ENCODE assay signal across 8 cellular contexts in the genomic region with DNA sequence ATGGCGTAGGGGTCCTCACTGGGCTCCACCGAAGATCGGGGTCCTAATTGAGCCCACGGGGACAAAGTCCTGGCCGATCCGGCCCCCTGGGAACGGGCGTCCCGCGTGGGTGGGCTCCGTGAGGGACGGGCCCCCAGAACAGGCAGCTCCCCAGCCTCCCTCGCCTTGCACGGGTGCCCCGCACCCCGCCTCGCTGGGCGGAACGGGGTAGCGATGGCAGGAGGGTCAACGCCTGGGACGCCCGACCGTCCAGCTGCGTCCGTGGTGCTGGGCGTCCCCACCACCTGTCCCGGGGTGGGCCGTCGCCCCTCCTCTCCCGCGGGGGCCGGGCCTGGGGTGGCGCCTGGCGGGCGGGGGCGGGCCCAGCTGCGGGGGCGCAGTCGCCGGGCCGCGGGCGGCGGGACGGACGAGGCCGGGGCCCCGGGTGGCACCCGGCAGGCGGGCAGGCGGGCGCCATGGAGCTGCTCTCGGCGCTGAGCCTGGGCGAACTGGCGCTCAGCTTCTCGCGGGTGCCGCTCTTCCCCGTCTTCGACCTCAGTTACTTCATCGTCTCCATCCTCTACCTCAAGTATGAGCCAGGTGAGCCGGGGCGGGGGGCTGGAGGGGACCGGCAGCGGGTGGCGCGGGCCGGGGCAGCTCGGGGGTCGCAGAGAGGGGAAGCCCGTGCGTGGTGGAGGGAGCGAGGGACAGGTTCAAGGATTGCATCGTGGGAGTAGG. TPM values are rescaled to one million over a fixed set of nuclear protein-coding genes. Genes with fewer than 3 reads are reported as not detected.
DNase-seq lines count a peak whose midpoint lies in the region; ATAC-seq and TF ChIP-seq lines count a peak whose summit lies in the region.

A gene with protein sequence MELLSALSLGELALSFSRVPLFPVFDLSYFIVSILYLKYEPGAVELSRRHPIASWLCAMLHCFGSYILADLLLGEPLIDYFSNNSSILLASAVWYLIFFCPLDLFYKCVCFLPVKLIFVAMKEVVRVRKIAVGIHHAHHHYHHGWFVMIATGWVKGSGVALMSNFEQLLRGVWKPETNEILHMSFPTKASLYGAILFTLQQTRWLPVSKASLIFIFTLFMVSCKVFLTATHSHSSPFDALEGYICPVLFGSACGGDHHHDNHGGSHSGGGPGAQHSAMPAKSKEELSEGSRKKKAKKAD (plus strand): TSS at position 377 of the 717 bp plus-strand sequence. CDS start 79 bp downstream, at position 456.

- no TSS peak for BruUV-seq in PC-9 (replicated peaks; lab: Mats Ljungman, UMichigan)

- peaks cover 13% of the 10 kb centered on the region for H3K79me1 ChIP-seq in trophoblast cell (ENCODE audit: low read length)

- H2AK5ac ChIP-seq in trophoblast cell (ENCODE audit: low read length): peak within 1 kb of the TSS; percentile 81

- no peak within 1 kb of the TSS for H3K23ac ChIP-seq in trophoblast cell (ENCODE audit: low read length)

- H3K27me3 Mint-ChIP-seq in GM23338 (ENCODE audit: insufficient read depth, low read depth, poor library complexity): peaks cover 15% of the 10 kb centered on the region

- H3K9me3 ChIP-seq in PC-9 (ENCODE audit: insufficient read depth, low read depth) (no peaks in the 10 kb centered on the region), trophoblast cell (ENCODE audit: insufficient read depth, low read depth, low read length) (peaks cover 3% of the 10 kb centered on the region)

- H3K4me2 ChIP-seq in GM23338 (peak within 1 kb of the TSS; percentile 98), PC-9 (peak within 1 kb of the TSS; percentile 98), trophoblast cell (ENCODE audit: low read length) (peak within 1 kb of the TSS; percentile 90)

- H3K36me3 ChIP-seq in GM23338 (ENCODE audit: insufficient read depth): peaks cover 7% of the 10 kb centered on the region
- peaks cover 7% of the 10 kb centered on the region; the same call in 1 of the 2 replicates for H3K36me3 ChIP-seq in PC-9 (ENCODE audit: low read depth)
- H3K36me3 ChIP-seq in trophoblast cell (ENCODE audit: control insufficient read depth in 1 of 2, insufficient read depth in 2 of 2, low read length in 2 of 2): peaks cover 19 to 21% of the 10 kb centered on the region in 2 experiments

- H3K4me1 Mint-ChIP-seq in GM23338: peaks cover 8% of the 10 kb centered on the region; the same call in 2 of the 3 replicates

- peak; percentile 43 for DNase-seq in CD1c-positive myeloid dendritic cell (ENCODE audit: extremely low spot score)
- peak; percentile 54 for DNase-seq in GM23338 (ENCODE audit: low spot score)
- DNase-seq in PC-9: peak in 1 of 2 experiments; percentile 80
- peak; percentile 44 for DNase-seq in activated naive CD4-positive, alpha-beta T cell treated with anti-CD3 and anti-CD28 coated beads, Interleukin-2, amount 50 U/mL, for 16 hours
- peak; percentile 70 for DNase-seq in Right ventricle myocardium superior
- DNase-seq in trophoblast cell: peak in 1 of 2 donors; percentile 36
- no peak for DNase-seq in kidney glomerular epithelial cell (lab: John Stamatoyannopoulos, UW)

- 0 out of 2 replicates have a peak, but pooled peaks cover 3% of the 10 kb centered on the region for H3F3A ChIP-seq in GM23338 (replicated peaks; ENCODE audit: low read depth)
- H3F3A ChIP-seq in PC-9 (ENCODE audit: insufficient read depth, low read depth): peaks cover 5% of the 10 kb centered on the region

- H3K4me3 ChIP-seq in GM23338 (peak within 1 kb of the TSS; percentile 92), PC-9 (peak within 1 kb of the TSS; percentile 92), trophoblast cell (ENCODE audit: low read depth, low read length) (peak within 1 kb of the TSS; percentile 89)

- peak within 1 kb of the TSS; percentile 94 for H4K91ac ChIP-seq in trophoblast cell (ENCODE audit: low read depth, low read length)

- CTCF ChIA-PET in PC-9 (lab: Charles Lee): interaction anchor here (0.6 kb wide), 2 partner anchors 45 to 53 kb away, joined by 4 to 6 read pairs; no protein-coding TSS in a partner anchor

- intact Hi-C loops in PC-9 (cut with micrococcal nuclease; ENCODE audit: unreplicated experiment): no loop called here
- intact Hi-C loops in Right ventricle myocardium superior (cut with DNase I): no loop called here

- peak within 1 kb of the TSS; percentile 97 for H4K12ac ChIP-seq in trophoblast cell (ENCODE audit: low read depth, low read length)

- H3K36me3 Mint-ChIP-seq in GM23338 (ENCODE audit: low read depth): peaks cover 32% of the 10 kb centered on the region

- H3K27ac ChIP-seq in GM23338 (ENCODE audit: low read depth) (peak within 1 kb of the TSS; percentile 86), PC-9 (peak within 1 kb of the TSS; percentile 40; the same call in 1 of the 2 replicates), trophoblast cell (ENCODE audit: low read depth, low read length) (peak within 1 kb of the TSS; percentile 84)

- H3K18ac ChIP-seq in trophoblast cell (ENCODE audit: low read length): peak within 1 kb of the TSS; percentile 84

- peaks cover 28% of the 10 kb centered on the region for H4K20me1 ChIP-seq in GM23338 (replicated peaks; ENCODE audit: insufficient read depth)
- H4K20me1 ChIP-seq in PC-9 (ENCODE audit: insufficient read depth): peaks cover 35% of the 10 kb centered on the region

- H3K9ac ChIP-seq in trophoblast cell (ENCODE audit: low read length): peak within 1 kb of the TSS; percentile 35

- POLR2A ChIA-PET in PC-9 (lab: Charles Lee; ENCODE audit: unreplicated experiment): interaction anchor here (0.5 to 0.7 kb wide), 4 partner anchors 12 to 720 kb away, joined by 3 to 29 read pairs (median 4); no protein-coding TSS in a partner anchor

- peak within 1 kb of the TSS; percentile 98 for H3K4me3 Mint-ChIP-seq in GM23338

- H2BK12ac ChIP-seq in trophoblast cell (ENCODE audit: low read length): peak within 1 kb of the TSS; percentile 62

- H3K14ac ChIP-seq in trophoblast cell (ENCODE audit: low read length): peak within 1 kb of the TSS; percentile 91

- peak within 1 kb of the TSS; percentile 53 for H3K4ac ChIP-seq in trophoblast cell (ENCODE audit: low read depth, low read length)

- peak within 1 kb of the TSS; percentile 84 for H2AFZ ChIP-seq in GM23338
- H2AFZ ChIP-seq in PC-9: peak within 1 kb of the TSS; percentile 98
- H2AFZ ChIP-seq in trophoblast cell (ENCODE audit: insufficient read depth, low read length, poor library complexity): peak within 1 kb of the TSS; percentile 96

- H2BK5ac ChIP-seq in trophoblast cell (ENCODE audit: low read depth, low read length, poor library complexity): peak within 1 kb of the TSS; percentile 65

- WGBS in trophoblast cell (ENCODE audit: extremely low coverage, insufficient coverage, insufficient read length): no CpG with 5 or more reads among the region's 76 CpGs

- TF ChIP-seq CTCF in GM23338 (conservative IDR thresholded peaks at IDR 0.05; ENCODE audit: low read depth in 2 of 2) (no peak), PC-9 (conservative IDR thresholded peaks at IDR 0.05) (no peak)

- H3K79me2 ChIP-seq in GM23338 (replicated peaks; ENCODE audit: insufficient read depth): peaks cover 72% of the 10 kb centered on the region
- H3K79me2 ChIP-seq in PC-9 (ENCODE audit: low read depth): peaks cover 37% of the 10 kb centered on the region
- H3K79me2 ChIP-seq in trophoblast cell (ENCODE audit: control insufficient read depth, insufficient read depth, low read length, poor library complexity): peaks cover 12% of the 10 kb centered on the region

- H3K27ac Mint-ChIP-seq in GM23338: peak within 1 kb of the TSS; percentile 100

- no peaks in the 10 kb centered on the region for H3K9me3 Mint-ChIP-seq in GM23338

- H2BK120ac ChIP-seq in trophoblast cell (ENCODE audit: insufficient read depth, low read length, poor library complexity): peak within 1 kb of the TSS; percentile 53

- ATAC-seq in GM23338 (peak; percentile 41), Right ventricle myocardium superior (ENCODE audit: poor library complexity) (peak; percentile 60), HG02973 (IDR thresholded peaks at IDR 0.05; ENCODE audit: unreplicated experiment) (no peak)

- H3K27me3 ChIP-seq in GM23338 (ENCODE audit: insufficient read depth) (no peaks in the 10 kb centered on the region), PC-9 (ENCODE audit: insufficient read depth, low read depth) (no peaks in the 10 kb centered on the region), trophoblast cell (ENCODE audit: insufficient read depth, low read length) (peaks cover 5% of the 10 kb centered on the region)

- peak within 1 kb of the TSS; percentile 99 for H4K8ac ChIP-seq in trophoblast cell (ENCODE audit: low read depth, low read length)

- peaks cover 13% of the 10 kb centered on the region for H3K4me1 ChIP-seq in GM23338 (ENCODE audit: insufficient read depth)
- peaks cover 22% of the 10 kb centered on the region for H3K4me1 ChIP-seq in PC-9 (replicated peaks; ENCODE audit: insufficient read depth)
- peaks cover 15 to 19% of the 10 kb centered on the region in 2 experiments for H3K4me1 ChIP-seq in trophoblast cell (ENCODE audit: control insufficient read depth in 1 of 2, insufficient read depth in 2 of 2, low read length in 2 of 2)

- H3K9me2 ChIP-seq in GM23338 (ENCODE audit: insufficient read depth) (no peaks in the 10 kb centered on the region), PC-9 (ENCODE audit: insufficient read depth) (no peaks in the 10 kb centered on the region)

TF ChIP-seq in GM23338, 12 proteins besides CTCF, POLR2A, EP300 and RAD21:
- no peak for TF ChIP-seq ZNF331 (CRISPR knock-in tag; IDR thresholded peaks at IDR 0.05; ENCODE audit: low read depth)
- TF ChIP-seq POLR2AphosphoS5 (IDR thresholded peaks at IDR 0.05; ENCODE audit: low read depth): peak; percentile 62

RNA-seq across cellular contexts. Expression of the gene that starts here (rescaled TPM):
- 11.3 and 14.1 TPM in 2 replicates for total RNA-seq in GM23338 (2014; rRNA removed; shearing (Covaris generic))
- polyA plus RNA-seq in GM23338 (2016; fragmentation: Nextera tagmentation; extraction: Ambion mirVana): 5.9 and 7.6 TPM in 2 replicates
- total RNA-seq in PC-9 (2021) (14.2 and 16.0 TPM in 2 replicates), Right ventricle myocardium superior (44.6 TPM)
- 1.4 and 1.6 TPM in 2 replicates for polyA plus RNA-seq in trophoblast cell (2013)
